9 cellular contexts compared by ENCODE assay signal in genomic region chr4:25029479-25030282, GRCh38. TPM values are rescaled to one million over a fixed set of nuclear protein-coding genes. Genes with fewer than 3 reads are reported as not detected.
A peak's percentile ranks its signal among the peaks of the same experiment; 100 is the strongest.
DNase-seq lines count a peak whose midpoint lies in the region; TF ChIP-seq lines count a peak whose summit lies in the region.
"Had no signal": no experiment of that assay in that cellular context is flagged by ENCODE, and none has a peak within 500 bp of the region (broad histone marks: within the 10 kb centered on the region; RNA-seq: fewer than 3 reads in every experiment).

No MANE protein-coding gene starts in this region.

- TF ChIP-seq CTCF in left ventricle myocardium inferior (IDR thresholded peaks at IDR 0.05; ENCODE audit: borderline replicate concordance) = no peak
- TF ChIP-seq CTCF in dorsolateral prefrontal cortex (IDR thresholded peaks at IDR 0.05 in 54 of 56, conservative IDR thresholded peaks at IDR 0.05 in 2 of 56; ENCODE audit: low read depth in 1 of 56, partially characterized antibody in 56 of 56) = no peak
- TF ChIP-seq CTCF in nephron progenitor cell (IDR thresholded peaks at IDR 0.05) = no peak
- no peak for TF ChIP-seq CTCF in vagina (IDR thresholded peaks at IDR 0.05)

- H3K9me3 Mint-ChIP-seq in nephron progenitor cell = peaks cover 10% of the 10 kb centered on the region
- no peaks in the 10 kb centered on the region for H3K9me3 Mint-ChIP-seq in activated T-helper 2 cell treated with anti-CD3 and anti-CD28 coated beads, Interferon-gamma antibody, Interleukin-2, Interleukin-4, amounts not matched to agents 10 μg/mL and 5 μg/mL and 100 μg/mL, durations not matched to agents 14 hours and 24 hours and 36 hours

- H3K36me3 Mint-ChIP-seq in nephron progenitor cell (ENCODE audit: low read depth) = no peaks in the 10 kb centered on the region
- H3K36me3 Mint-ChIP-seq in activated T-helper 2 cell treated with anti-CD3 and anti-CD28 coated beads, Interferon-gamma antibody, Interleukin-2, Interleukin-4, amounts not matched to agents 10 μg/mL and 5 μg/mL and 100 μg/mL, durations not matched to agents 14 hours and 24 hours and 36 hours (ENCODE audit: low read depth) = no peaks in the 10 kb centered on the region

- H3K27ac Mint-ChIP-seq in nephron progenitor cell = no peak overlapping the region
- H3K27ac Mint-ChIP-seq in activated T-helper 2 cell treated with anti-CD3 and anti-CD28 coated beads, Interferon-gamma antibody, Interleukin-2, Interleukin-4, amounts not matched to agents 10 μg/mL and 5 μg/mL and 100 μg/mL, durations not matched to agents 14 hours and 24 hours and 36 hours = no peak overlapping the region

- peaks cover 34% of the 10 kb centered on the region for H3K4me1 Mint-ChIP-seq in nephron progenitor cell
- H3K4me1 Mint-ChIP-seq in activated T-helper 2 cell treated with anti-CD3 and anti-CD28 coated beads, Interferon-gamma antibody, Interleukin-2, Interleukin-4, amounts not matched to agents 10 μg/mL and 5 μg/mL and 100 μg/mL, durations not matched to agents 14 hours and 24 hours and 36 hours (ENCODE audit: low read depth) = no peaks in the 10 kb centered on the region

- H3K4me1 ChIP-seq in left ventricle myocardium inferior (peaks cover 15% of the 10 kb centered on the region), vagina (peaks cover 9% of the 10 kb centered on the region)

- H3K36me3 ChIP-seq in left ventricle myocardium inferior = no peaks in the 10 kb centered on the region
- H3K36me3 ChIP-seq in vagina = no peaks in the 10 kb centered on the region

- no peak for TF ChIP-seq POLR2A in vagina (IDR thresholded peaks at IDR 0.05)
- no peak for TF ChIP-seq POLR2A in erythroblast (IDR thresholded peaks at IDR 0.05; ENCODE audit: low read length)

- peaks cover 71% of the 10 kb centered on the region for H3K27me3 Mint-ChIP-seq in nephron progenitor cell (ENCODE audit: low read depth, poor library complexity)
- peaks cover 66% of the 10 kb centered on the region for H3K27me3 Mint-ChIP-seq in activated T-helper 2 cell treated with anti-CD3 and anti-CD28 coated beads, Interferon-gamma antibody, Interleukin-2, Interleukin-4, amounts not matched to agents 10 μg/mL and 5 μg/mL and 100 μg/mL, durations not matched to agents 14 hours and 24 hours and 36 hours (ENCODE audit: low read depth)

- H3K27me3 ChIP-seq in left ventricle myocardium inferior (ENCODE audit: low read depth) (no peaks in the 10 kb centered on the region), dorsolateral prefrontal cortex (no peaks in the 10 kb centered on the region), vagina (no peaks in the 10 kb centered on the region)

- H3K9me3 ChIP-seq in left ventricle myocardium inferior (replicated peaks) (no peaks in the 10 kb centered on the region), vagina (no peaks in the 10 kb centered on the region)

- peak overlapping the region; percentile 78 for H3K4me3 Mint-ChIP-seq in nephron progenitor cell
- no peak overlapping the region for H3K4me3 Mint-ChIP-seq in activated T-helper 2 cell treated with anti-CD3 and anti-CD28 coated beads, Interferon-gamma antibody, Interleukin-2, Interleukin-4, amounts not matched to agents 10 μg/mL and 5 μg/mL and 100 μg/mL, durations not matched to agents 14 hours and 24 hours and 36 hours (ENCODE audit: low read depth)

- DNase-seq in left ventricle myocardium inferior = no peak
- DNase-seq in cardiac septum (ENCODE audit: low spot score) = no peak
- no peak for DNase-seq in dorsolateral prefrontal cortex
- DNase-seq in nephron progenitor cell = no peak
- no peak for DNase-seq in vagina (ENCODE audit: extremely low spot score in 2 of 2)
- DNase-seq in activated CD4-positive, alpha-beta T cell treated with anti-CD3 and anti-CD28 coated beads, Interleukin-2, amount 50 U/mL, for 48 hours = no peak
- no peak for DNase-seq in activated T-helper 2 cell treated with anti-CD3 and anti-CD28 coated beads, Interferon-gamma antibody, Interleukin-2, Interleukin-4, amounts not matched to agents 10 μg/mL and 5 μg/mL and 100 μg/mL, durations not matched to agents 14 hours and 24 hours and 36 hours (ENCODE audit: low spot score)
- no peak for DNase-seq in erythroblast (lab: John Stamatoyannopoulos, UW)
- DNase-seq: activated T-cell treated with anti-CD3 and anti-CD28 coated beads for 4 hours had no signal

- no peak overlapping the region for H3K27ac ChIP-seq in left ventricle myocardium inferior (replicated peaks)
- no peak overlapping the region for H3K27ac ChIP-seq in dorsolateral prefrontal cortex
- no peak overlapping the region for H3K27ac ChIP-seq in vagina

- peak overlapping the region; percentile 76 for H3K4me3 ChIP-seq in left ventricle myocardium inferior
- peak overlapping the region; percentile 42 to 79 (median 63) for H3K4me3 ChIP-seq in dorsolateral prefrontal cortex
- H3K4me3 ChIP-seq in vagina = peak overlapping the region; percentile 47 to 61

- intact Hi-C loops in left ventricle myocardium inferior (cut with micrococcal nuclease) = no loop called here
- intact Hi-C loops in cardiac septum (cut with DNase I) = no loop called here
- intact Hi-C loops in dorsolateral prefrontal cortex (cut with DNase I) = loop anchor here in 1 of 2 donors (5.0 kb wide), 1 partner anchor 52 kb away; no protein-coding TSS in a partner anchor
- intact Hi-C loops in vagina (cut with DNase I) = no loop called here
- intact Hi-C loops in activated T-helper 2 cell treated with anti-CD3 and anti-CD28 coated beads, Interferon-gamma antibody, Interleukin-2, Interleukin-4, amounts not matched to agents 10 μg/mL and 5 μg/mL and 100 μg/mL, durations not matched to agents 14 hours and 24 hours and 36 hours (cut with micrococcal nuclease) = no loop called here

RNA-seq across cellular contexts. Expression of gene LGI2, which starts 1.1 kb away (rescaled TPM):
- 3.0 TPM for total RNA-seq in left ventricle myocardium inferior
- 5.0 TPM for total RNA-seq in cardiac septum
- total RNA-seq in dorsolateral prefrontal cortex = 10 to 100 TPM in 10 of 120 experiments, 1 to 10 TPM in 110; 1.4 to 14.5 (median 6.4) TPM
- 0.98 TPM for total RNA-seq in vagina
- not detected in 2 replicates for total RNA-seq in activated T-helper 2 cell treated with anti-CD3 and anti-CD28 coated beads, Interferon-gamma antibody, Interleukin-2, Interleukin-4, amounts not matched to agents 10 μg/mL and 5 μg/mL and 100 μg/mL, durations not matched to agents 14 hours and 24 hours and 36 hours
